1 cellular context compared by ENCODE assay signal in genomic region chr7:141695803-141696289, GRCh38.
TF ChIP-seq lines count a peak whose summit lies in the region.

No MANE protein-coding gene starts in this region.

TF ChIP-seq in HepG2, 621 proteins besides CTCF, POLR2A, EP300 and RAD21 (continued from another document and continues in another):
- TF ChIP-seq THRA (CRISPR knock-in tag; IDR thresholded peaks at IDR 0.05; ENCODE audit: borderline replicate concordance) = no peak
- TF ChIP-seq, protein P1, sequence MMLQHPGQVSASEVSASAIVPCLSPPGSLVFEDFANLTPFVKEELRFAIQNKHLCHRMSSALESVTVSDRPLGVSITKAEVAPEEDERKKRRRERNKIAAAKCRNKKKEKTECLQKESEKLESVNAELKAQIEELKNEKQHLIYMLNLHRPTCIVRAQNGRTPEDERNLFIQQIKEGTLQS (CRISPR knock-in tag; IDR thresholded peaks at IDR 0.05) = peak; percentile 83
- peak; percentile 63; the same call in 1 of the 2 replicates for TF ChIP-seq ERF (CRISPR knock-in tag; IDR thresholded peaks at IDR 0.05)
- TF ChIP-seq MTF2 (CRISPR knock-in tag; IDR thresholded peaks at IDR 0.05; ENCODE audit: borderline replicate concordance) = no peak
- no peak for TF ChIP-seq NFATC3 (CRISPR knock-in tag; IDR thresholded peaks at IDR 0.05)
- TF ChIP-seq, protein P2, sequence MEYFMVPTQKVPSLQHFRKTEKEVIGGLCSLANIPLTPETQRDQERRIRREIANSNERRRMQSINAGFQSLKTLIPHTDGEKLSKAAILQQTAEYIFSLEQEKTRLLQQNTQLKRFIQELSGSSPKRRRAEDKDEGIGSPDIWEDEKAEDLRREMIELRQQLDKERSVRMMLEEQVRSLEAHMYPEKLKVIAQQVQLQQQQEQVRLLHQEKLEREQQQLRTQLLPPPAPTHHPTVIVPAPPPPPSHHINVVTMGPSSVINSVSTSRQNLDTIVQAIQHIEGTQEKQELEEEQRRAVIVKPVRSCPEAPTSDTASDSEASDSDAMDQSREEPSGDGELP (IDR thresholded peaks at IDR 0.05; ENCODE audit: borderline replicate concordance, low read depth) = peak; percentile 97
- no peak; the same call in 1 of the 2 replicates for TF ChIP-seq ZNF44 (CRISPR knock-in tag; IDR thresholded peaks at IDR 0.05)
- peak; percentile 63; the same call in 1 of the 2 replicates for TF ChIP-seq SAP130 (CRISPR knock-in tag; IDR thresholded peaks at IDR 0.05; ENCODE audit: low read depth)
- TF ChIP-seq KDM3A (CRISPR knock-in tag; IDR thresholded peaks at IDR 0.05; ENCODE audit: low read depth) = no peak
- TF ChIP-seq ZNF557 (CRISPR knock-in tag; IDR thresholded peaks at IDR 0.05) = no peak
- 0 out of 2 replicates have a peak, but pooled peaks have one; percentile 21 for TF ChIP-seq USF2 (IDR thresholded peaks at IDR 0.05; ENCODE audit: low read depth, low read length)
- no peak for TF ChIP-seq USF2 (CRISPR knock-in tag; IDR thresholded peaks at IDR 0.05; ENCODE audit: borderline replicate concordance)
- TF ChIP-seq MTF1 (CRISPR knock-in tag; IDR thresholded peaks at IDR 0.05) = no peak
- TF ChIP-seq ZNF746 (CRISPR knock-in tag; IDR thresholded peaks at IDR 0.05) = peak; percentile 26; the same call in 1 of the 2 replicates
- no peak for TF ChIP-seq ZNF33A (CRISPR knock-in tag; IDR thresholded peaks at IDR 0.05; ENCODE audit: borderline replicate concordance)
- TF ChIP-seq SRF (IDR thresholded peaks at IDR 0.05; ENCODE audit: low read depth, low read length) = no peak
- TF ChIP-seq ZBTB20 (CRISPR knock-in tag; IDR thresholded peaks at IDR 0.05; ENCODE audit: borderline replicate concordance, low read depth) = peak; percentile 93
- TF ChIP-seq, protein P3, sequence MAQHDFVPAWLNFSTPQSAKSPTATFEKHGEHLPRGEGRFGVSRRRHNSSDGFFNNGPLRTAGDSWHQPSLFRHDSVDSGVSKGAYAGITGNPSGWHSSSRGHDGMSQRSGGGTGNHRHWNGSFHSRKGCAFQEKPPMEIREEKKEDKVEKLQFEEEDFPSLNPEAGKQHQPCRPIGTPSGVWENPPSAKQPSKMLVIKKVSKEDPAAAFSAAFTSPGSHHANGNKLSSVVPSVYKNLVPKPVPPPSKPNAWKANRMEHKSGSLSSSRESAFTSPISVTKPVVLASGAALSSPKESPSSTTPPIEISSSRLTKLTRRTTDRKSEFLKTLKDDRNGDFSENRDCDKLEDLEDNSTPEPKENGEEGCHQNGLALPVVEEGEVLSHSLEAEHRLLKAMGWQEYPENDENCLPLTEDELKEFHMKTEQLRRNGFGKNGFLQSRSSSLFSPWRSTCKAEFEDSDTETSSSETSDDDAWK (CRISPR knock-in tag; IDR thresholded peaks at IDR 0.05) = no peak
- no peak for TF ChIP-seq ZNF496 (CRISPR knock-in tag; IDR thresholded peaks at IDR 0.05; ENCODE audit: insufficient replicate concordance)
- no peak for TF ChIP-seq ZNF550 (CRISPR knock-in tag; IDR thresholded peaks at IDR 0.05; ENCODE audit: borderline replicate concordance)
- peak; percentile 67 for TF ChIP-seq NCOA2 (CRISPR knock-in tag; IDR thresholded peaks at IDR 0.05)
- peak; percentile 56 to 66; a peak in 2 of 4 replicates for TF ChIP-seq NR2F1 (CRISPR knock-in tag; IDR thresholded peaks at IDR 0.05)
- TF ChIP-seq ARNTL (CRISPR knock-in tag; IDR thresholded peaks at IDR 0.05) = 0 out of 2 replicates have a peak, but pooled peaks have one; percentile 22
- no peak for TF ChIP-seq PCBP2 (optimal IDR thresholded peaks at IDR 0.05; ENCODE audit: low read depth, low read length, poor library complexity, severe bottlenecking)
- TF ChIP-seq TBP (CRISPR knock-in tag; IDR thresholded peaks at IDR 0.05) = no peak
- TF ChIP-seq ZNF800 (CRISPR knock-in tag; IDR thresholded peaks at IDR 0.05) = no peak
- TF ChIP-seq ZNF572 (CRISPR knock-in tag; IDR thresholded peaks at IDR 0.05) = no peak
- no peak for TF ChIP-seq ZNF333 (CRISPR knock-in tag; IDR thresholded peaks at IDR 0.05; ENCODE audit: borderline replicate concordance)
- TF ChIP-seq GRHL1 (CRISPR knock-in tag; conservative IDR thresholded peaks at IDR 0.05) = no peak
- peak; percentile 91 for TF ChIP-seq SALL1 (CRISPR knock-in tag; IDR thresholded peaks at IDR 0.05)
- no peak for TF ChIP-seq AGO2 (optimal IDR thresholded peaks at IDR 0.05; ENCODE audit: low read depth, low read length)
- TF ChIP-seq, protein P4, sequence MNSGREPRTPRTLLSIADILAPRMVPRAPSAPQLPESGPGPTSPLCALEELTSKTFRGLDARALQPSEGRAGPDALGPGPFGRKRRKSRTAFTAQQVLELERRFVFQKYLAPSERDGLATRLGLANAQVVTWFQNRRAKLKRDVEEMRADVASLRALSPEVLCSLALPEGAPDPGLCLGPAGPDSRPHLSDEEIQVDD (CRISPR knock-in tag; IDR thresholded peaks at IDR 0.05; ENCODE audit: borderline replicate concordance) = no peak
- TF ChIP-seq FOXK1 (CRISPR knock-in tag; IDR thresholded peaks at IDR 0.05; ENCODE audit: borderline replicate concordance, low read depth) = peak; percentile 70; the same call in 1 of the 2 replicates
- no peak for TF ChIP-seq PRMT3 (CRISPR knock-in tag; IDR thresholded peaks at IDR 0.05; ENCODE audit: borderline replicate concordance, low read depth)
- TF ChIP-seq ZNF614 (CRISPR knock-in tag; IDR thresholded peaks at IDR 0.05; ENCODE audit: borderline replicate concordance) = peak; percentile 39; the same call in 1 of the 2 replicates
- TF ChIP-seq, protein P5, sequence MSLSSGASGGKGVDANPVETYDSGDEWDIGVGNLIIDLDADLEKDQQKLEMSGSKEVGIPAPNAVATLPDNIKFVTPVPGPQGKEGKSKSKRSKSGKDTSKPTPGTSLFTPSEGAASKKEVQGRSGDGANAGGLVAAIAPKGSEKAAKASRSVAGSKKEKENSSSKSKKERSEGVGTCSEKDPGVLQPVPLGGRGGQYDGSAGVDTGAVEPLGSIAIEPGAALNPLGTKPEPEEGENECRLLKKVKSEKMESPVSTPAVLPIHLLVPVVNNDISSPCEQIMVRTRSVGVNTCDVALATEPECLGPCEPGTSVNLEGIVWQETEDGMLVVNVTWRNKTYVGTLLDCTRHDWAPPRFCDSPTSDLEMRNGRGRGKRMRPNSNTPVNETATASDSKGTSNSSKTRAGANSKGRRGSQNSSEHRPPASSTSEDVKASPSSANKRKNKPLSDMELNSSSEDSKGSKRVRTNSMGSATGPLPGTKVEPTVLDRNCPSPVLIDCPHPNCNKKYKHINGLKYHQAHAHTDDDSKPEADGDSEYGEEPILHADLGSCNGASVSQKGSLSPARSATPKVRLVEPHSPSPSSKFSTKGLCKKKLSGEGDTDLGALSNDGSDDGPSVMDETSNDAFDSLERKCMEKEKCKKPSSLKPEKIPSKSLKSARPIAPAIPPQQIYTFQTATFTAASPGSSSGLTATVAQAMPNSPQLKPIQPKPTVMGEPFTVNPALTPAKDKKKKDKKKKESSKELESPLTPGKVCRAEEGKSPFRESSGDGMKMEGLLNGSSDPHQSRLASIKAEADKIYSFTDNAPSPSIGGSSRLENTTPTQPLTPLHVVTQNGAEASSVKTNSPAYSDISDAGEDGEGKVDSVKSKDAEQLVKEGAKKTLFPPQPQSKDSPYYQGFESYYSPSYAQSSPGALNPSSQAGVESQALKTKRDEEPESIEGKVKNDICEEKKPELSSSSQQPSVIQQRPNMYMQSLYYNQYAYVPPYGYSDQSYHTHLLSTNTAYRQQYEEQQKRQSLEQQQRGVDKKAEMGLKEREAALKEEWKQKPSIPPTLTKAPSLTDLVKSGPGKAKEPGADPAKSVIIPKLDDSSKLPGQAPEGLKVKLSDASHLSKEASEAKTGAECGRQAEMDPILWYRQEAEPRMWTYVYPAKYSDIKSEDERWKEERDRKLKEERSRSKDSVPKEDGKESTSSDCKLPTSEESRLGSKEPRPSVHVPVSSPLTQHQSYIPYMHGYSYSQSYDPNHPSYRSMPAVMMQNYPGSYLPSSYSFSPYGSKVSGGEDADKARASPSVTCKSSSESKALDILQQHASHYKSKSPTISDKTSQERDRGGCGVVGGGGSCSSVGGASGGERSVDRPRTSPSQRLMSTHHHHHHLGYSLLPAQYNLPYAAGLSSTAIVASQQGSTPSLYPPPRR (CRISPR knock-in tag; IDR thresholded peaks at IDR 0.05; ENCODE audit: borderline replicate concordance) = peak; percentile 74; the same call in 1 of the 2 replicates
- no peak for TF ChIP-seq NKX3-1 (CRISPR knock-in tag; IDR thresholded peaks at IDR 0.05)
- no peak for TF ChIP-seq DMTF1 (CRISPR knock-in tag; IDR thresholded peaks at IDR 0.05)
- TF ChIP-seq, protein P6, sequence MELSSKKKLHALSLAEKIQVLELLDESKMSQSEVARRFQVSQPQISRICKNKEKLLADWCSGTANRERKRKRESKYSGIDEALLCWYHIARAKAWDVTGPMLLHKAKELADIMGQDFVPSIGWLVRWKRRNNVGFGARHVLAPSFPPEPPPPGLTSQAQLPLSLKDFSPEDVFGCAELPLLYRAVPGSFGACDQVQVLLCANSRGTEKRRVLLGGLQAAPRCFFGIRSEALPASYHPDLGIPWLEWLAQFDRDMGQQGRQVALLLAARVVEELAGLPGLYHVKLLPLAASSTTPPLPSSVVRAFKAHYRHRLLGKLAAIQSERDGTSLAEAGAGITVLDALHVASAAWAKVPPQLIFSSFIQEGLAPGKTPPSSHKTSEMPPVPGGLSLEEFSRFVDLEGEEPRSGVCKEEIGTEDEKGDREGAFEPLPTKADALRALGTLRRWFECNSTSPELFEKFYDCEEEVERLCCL (CRISPR knock-in tag; IDR thresholded peaks at IDR 0.05; ENCODE audit: borderline replicate concordance) = no peak
- no peak for TF ChIP-seq ZNF546 (CRISPR knock-in tag; conservative IDR thresholded peaks at IDR 0.05)
- no peak for TF ChIP-seq TSC22D2 (CRISPR knock-in tag; IDR thresholded peaks at IDR 0.05; ENCODE audit: borderline replicate concordance)
- no peak for TF ChIP-seq SMC3 (IDR thresholded peaks at IDR 0.05; ENCODE audit: low read length)
- TF ChIP-seq ZNF724P (CRISPR knock-in tag; IDR thresholded peaks at IDR 0.05; ENCODE audit: borderline replicate concordance) = no peak
